ENCODE assay signal across 6 cellular contexts in the genomic region with DNA sequence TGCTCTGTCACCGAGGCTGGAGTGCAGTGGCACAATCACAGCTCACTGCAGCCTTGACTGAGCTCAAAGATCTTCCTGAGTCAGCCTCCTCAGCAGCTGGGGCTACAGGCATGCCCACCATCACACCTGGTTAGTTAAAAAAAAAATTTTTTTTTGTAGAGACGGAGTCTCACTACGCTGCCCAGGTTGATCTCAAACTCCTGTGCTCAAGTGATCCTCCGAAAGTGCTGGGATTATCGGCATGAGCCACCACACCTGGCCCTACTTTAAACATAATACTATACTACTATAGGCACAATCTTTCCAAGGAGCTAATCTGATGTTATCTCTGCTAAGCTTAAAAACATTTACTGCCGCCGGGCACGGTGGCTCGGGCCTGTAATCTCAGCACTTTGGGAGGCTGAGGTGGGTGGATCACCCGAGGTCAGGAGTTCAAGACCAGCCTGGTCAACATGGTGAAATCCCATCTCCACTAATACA. TPM values are rescaled to one million over a fixed set of nuclear protein-coding genes. Genes with fewer than 3 reads are reported as not detected.
DNase-seq lines count a peak whose midpoint lies in the region; ATAC-seq and TF ChIP-seq lines count a peak whose summit lies in the region.
"Not testable (repeated sequence)": the region's sequence is repeated elsewhere in the genome, so short reads cannot be mapped to it uniquely, and the experiment has no call there.

No MANE protein-coding gene starts in this region.

- H3K27ac ChIP-seq in CD4-positive, CD25-positive, alpha-beta regulatory T cell (ENCODE audit: insufficient read depth, low read length, poor library complexity, severe bottlenecking); endodermal cell (ENCODE audit: low read depth, low read length); thoracic aorta: not testable (repeated sequence)
- H3K27ac ChIP-seq in RWPE1: peak overlapping the region; percentile 3; the same call in 1 of the 2 replicates

- not testable (repeated sequence) for H3K27me3 ChIP-seq in CD4-positive, CD25-positive, alpha-beta regulatory T cell (ENCODE audit: control insufficient read depth, insufficient read depth, low read length); Loucy (ENCODE audit: insufficient read depth, low read length, poor library complexity, severe bottlenecking); endodermal cell (ENCODE audit: control insufficient read depth, insufficient read depth, low read length, poor library complexity, severe bottlenecking); thoracic aorta (replicated peaks; ENCODE audit: insufficient read depth)

- H3K9me2 ChIP-seq in Loucy (replicated peaks; ENCODE audit: low read depth, low read length): not testable (repeated sequence)

- H3K36me3 ChIP-seq in CD4-positive, CD25-positive, alpha-beta regulatory T cell (ENCODE audit: control insufficient read depth, insufficient read depth, low read length); Loucy (ENCODE audit: insufficient read depth, low read length); endodermal cell (ENCODE audit: control insufficient read depth, insufficient read depth, low read length); thoracic aorta: not testable (repeated sequence)

- H3K9me3 ChIP-seq in CD4-positive, CD25-positive, alpha-beta regulatory T cell (ENCODE audit: control insufficient read depth in 2 of 2, low read length in 2 of 2); Loucy (ENCODE audit: insufficient read depth, low read depth, low read length); endodermal cell (ENCODE audit: control insufficient read depth, low read length); thoracic aorta: not testable (repeated sequence)

- POLR2A ChIA-PET in RWPE1 (lab: Yijun Ruan, JAX; ENCODE audit: low non-redundant PET): not testable (repeated sequence)

- not testable (repeated sequence) for H3K27me3 Mint-ChIP-seq in CD4-positive, CD25-positive, alpha-beta regulatory T cell; activated naive CD4-positive, alpha-beta T cell treated with anti-CD3 and anti-CD28 coated beads, Interleukin-2, amount 50 U/mL, for 24 hours; endodermal cell (ENCODE audit: insufficient read depth)

- DNase-seq in CD4-positive, CD25-positive, alpha-beta regulatory T cell; RWPE1 (ENCODE audit: low spot score); thoracic aorta (ENCODE audit: low spot score): not testable (repeated sequence)
- peak; percentile 24 for DNase-seq in endodermal cell

- peaks cover 49% of the 10 kb centered on the region for H3K4me1 ChIP-seq in CD4-positive, CD25-positive, alpha-beta regulatory T cell (ENCODE audit: control insufficient read depth, insufficient read depth, low read length, poor library complexity, severe bottlenecking)
- H3K4me1 ChIP-seq in Loucy (ENCODE audit: insufficient read depth, low read length, poor library complexity, severe bottlenecking): peaks cover 39% of the 10 kb centered on the region
- not testable (repeated sequence) for H3K4me1 ChIP-seq in endodermal cell (ENCODE audit: control insufficient read depth, insufficient read depth, low read length)
- peaks cover 35 to 73% of the 10 kb centered on the region in 2 donors for H3K4me1 ChIP-seq in thoracic aorta (ENCODE audit: control insufficient read depth in 1 of 2, low read depth in 2 of 2)

- not testable (repeated sequence) for H3F3A ChIP-seq in Loucy (ENCODE audit: low read depth)

- H3K4me3 Mint-ChIP-seq in CD4-positive, CD25-positive, alpha-beta regulatory T cell: peak overlapping the region in 3 of 4 donors; percentile 37 to 91 (median 50)
- H3K4me3 Mint-ChIP-seq in activated naive CD4-positive, alpha-beta T cell treated with anti-CD3 and anti-CD28 coated beads, Interleukin-2, amount 50 U/mL, for 24 hours: peak overlapping the region; percentile 15
- H3K4me3 Mint-ChIP-seq in endodermal cell: not testable (repeated sequence)

- peaks cover 67% of the 10 kb centered on the region for H4K20me1 ChIP-seq in Loucy (ENCODE audit: insufficient read depth, low read length, poor library complexity, severe bottlenecking)

- not testable (repeated sequence) for H3K9me3 Mint-ChIP-seq in CD4-positive, CD25-positive, alpha-beta regulatory T cell; activated naive CD4-positive, alpha-beta T cell treated with anti-CD3 and anti-CD28 coated beads, Interleukin-2, amount 50 U/mL, for 24 hours; endodermal cell

- H3K9ac ChIP-seq in Loucy (ENCODE audit: low read depth, low read length, poor library complexity, severe bottlenecking); endodermal cell (ENCODE audit: extremely low read depth, low read length, poor library complexity, severe bottlenecking): not testable (repeated sequence)

- not testable (repeated sequence) for H2AFZ ChIP-seq in Loucy (ENCODE audit: low read length)

- H3K36me3 Mint-ChIP-seq in CD4-positive, CD25-positive, alpha-beta regulatory T cell; activated naive CD4-positive, alpha-beta T cell treated with anti-CD3 and anti-CD28 coated beads, Interleukin-2, amount 50 U/mL, for 24 hours; endodermal cell (ENCODE audit: low read depth): not testable (repeated sequence)

- CTCF ChIA-PET in RWPE1 (lab: Yijun Ruan, JAX): not testable (repeated sequence)

- TF ChIP-seq CTCF in Loucy (conservative IDR thresholded peaks at IDR 0.05; ENCODE audit: low read length); RWPE1 (conservative IDR thresholded peaks at IDR 0.05; ENCODE audit: low read depth); endodermal cell (conservative IDR thresholded peaks at IDR 0.05); thoracic aorta (IDR thresholded peaks at IDR 0.05): not testable (repeated sequence)

- not testable (repeated sequence) for ATAC-seq in CD4-positive, CD25-positive, alpha-beta regulatory T cell (ENCODE audit: low read depth in 2 of 2); thoracic aorta (ENCODE audit: insufficient number of reproducible peaks, low FRiP score, low read depth)

- H3K4me3 ChIP-seq in CD4-positive, CD25-positive, alpha-beta regulatory T cell (ENCODE audit: low read depth, low read length); Loucy (ENCODE audit: low read length, poor library complexity, severe bottlenecking); endodermal cell (ENCODE audit: low read length): not testable (repeated sequence)
- H3K4me3 ChIP-seq in thoracic aorta: peak overlapping the region; percentile 81

- 87 to 95% methylated on average over 10 of the region's 10 CpGs for WGBS in endodermal cell (ENCODE audit: insufficient coverage in 1 of 2, insufficient read length in 1 of 2), 2 experiments

- H3K27ac Mint-ChIP-seq in CD4-positive, CD25-positive, alpha-beta regulatory T cell: peak overlapping the region in 1 of 3 donors; percentile 36
- H3K27ac Mint-ChIP-seq in activated naive CD4-positive, alpha-beta T cell treated with anti-CD3 and anti-CD28 coated beads, Interleukin-2, amount 50 U/mL, for 24 hours; endodermal cell: not testable (repeated sequence)

- peaks cover 46 to 80% (median 66%) of the 10 kb centered on the region in 4 donors for H3K4me1 Mint-ChIP-seq in CD4-positive, CD25-positive, alpha-beta regulatory T cell
- H3K4me1 Mint-ChIP-seq in activated naive CD4-positive, alpha-beta T cell treated with anti-CD3 and anti-CD28 coated beads, Interleukin-2, amount 50 U/mL, for 24 hours: peaks cover 79% of the 10 kb centered on the region
- H3K4me1 Mint-ChIP-seq in endodermal cell: peaks cover 28% of the 10 kb centered on the region

- H3K4me2 ChIP-seq in Loucy (ENCODE audit: low read depth, low read length, poor library complexity, severe bottlenecking): peak overlapping the region; percentile 91

- H3K79me2 ChIP-seq in Loucy (ENCODE audit: insufficient read depth, low read length): peaks cover 89% of the 10 kb centered on the region

RNA-seq across cellular contexts. Expression of a gene that starts 3.2 kb away (rescaled TPM):
- total RNA-seq in CD4-positive, CD25-positive, alpha-beta regulatory T cell: 33.6 TPM
- 10 to 100 TPM in 1 of 4 donors, 1 to 10 TPM in 3; 4.6 to 11.3 (median 5.4) TPM for polyA plus RNA-seq in CD4-positive, CD25-positive, alpha-beta regulatory T cell
- total RNA-seq in endodermal cell: 10 to 100 TPM; 13.1 to 17.7 TPM
- polyA plus RNA-seq in endodermal cell (2013, experiment 1 of 2): 17.1 TPM
- 18.4 TPM for polyA plus RNA-seq in endodermal cell (2013, experiment 2 of 2)
- 10 to 100 TPM; 21.5 to 29.8 TPM for total RNA-seq in thoracic aorta

RNA-seq across cellular contexts. Expression of a gene that starts 3.4 kb away (rescaled TPM):
- 10.4 TPM for total RNA-seq in CD4-positive, CD25-positive, alpha-beta regulatory T cell
- 10 to 100 TPM in 1 of 4 donors, 1 to 10 TPM in 3; 2.9 to 10.2 (median 5.3) TPM for polyA plus RNA-seq in CD4-positive, CD25-positive, alpha-beta regulatory T cell
- total RNA-seq in endodermal cell (10 to 100 TPM; 18.6 to 20.3 TPM), thoracic aorta (10 to 100 TPM in 1 of 2 donors, 1 to 10 TPM in 1; 8.5 to 26.9 TPM)
- polyA plus RNA-seq in endodermal cell (2013, experiment 1 of 2): 10.0 TPM
- 8.4 TPM for polyA plus RNA-seq in endodermal cell (2013, experiment 2 of 2)
